ENCODE assay signal across 1 cellular context in the genomic region with DNA sequence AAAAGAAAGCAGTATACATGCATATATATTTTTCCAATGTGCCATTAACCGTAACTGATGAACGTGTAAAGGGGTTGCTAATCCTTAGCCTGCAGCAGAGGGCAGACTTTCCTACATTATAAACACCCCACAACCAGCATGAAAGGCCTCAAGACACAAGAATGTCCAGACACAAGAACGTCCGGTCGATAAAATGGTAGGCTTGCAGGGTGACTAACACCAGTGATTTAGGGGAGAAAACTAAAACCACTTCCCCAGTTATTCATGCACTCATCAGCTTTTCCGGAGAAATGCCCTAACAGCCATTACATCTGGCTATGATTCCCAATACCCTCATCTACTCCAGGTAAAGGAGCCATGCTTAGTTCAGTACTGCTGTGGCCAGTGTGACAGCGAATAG.
TF ChIP-seq lines count a peak whose summit lies in the region.

No MANE protein-coding gene starts in this region.

TF ChIP-seq in HepG2, 621 proteins besides CTCF, POLR2A, EP300 and RAD21 (continued from another document):
- TF ChIP-seq, protein P1, sequence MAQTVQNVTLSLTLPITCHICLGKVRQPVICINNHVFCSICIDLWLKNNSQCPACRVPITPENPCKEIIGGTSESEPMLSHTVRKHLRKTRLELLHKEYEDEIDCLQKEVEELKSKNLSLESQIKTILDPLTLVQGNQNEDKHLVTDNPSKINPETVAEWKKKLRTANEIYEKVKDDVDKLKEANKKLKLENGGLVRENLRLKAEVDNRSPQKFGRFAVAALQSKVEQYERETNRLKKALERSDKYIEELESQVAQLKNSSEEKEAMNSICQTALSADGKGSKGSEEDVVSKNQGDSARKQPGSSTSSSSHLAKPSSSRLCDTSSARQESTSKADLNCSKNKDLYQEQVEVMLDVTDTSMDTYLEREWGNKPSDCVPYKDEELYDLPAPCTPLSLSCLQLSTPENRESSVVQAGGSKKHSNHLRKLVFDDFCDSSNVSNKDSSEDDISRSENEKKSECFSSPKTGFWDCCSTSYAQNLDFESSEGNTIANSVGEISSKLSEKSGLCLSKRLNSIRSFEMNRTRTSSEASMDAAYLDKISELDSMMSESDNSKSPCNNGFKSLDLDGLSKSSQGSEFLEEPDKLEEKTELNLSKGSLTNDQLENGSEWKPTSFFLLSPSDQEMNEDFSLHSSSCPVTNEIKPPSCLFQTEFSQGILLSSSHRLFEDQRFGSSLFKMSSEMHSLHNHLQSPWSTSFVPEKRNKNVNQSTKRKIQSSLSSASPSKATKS (CRISPR knock-in tag; IDR thresholded peaks at IDR 0.05) = no peak
TF ChIP-seq in HepG2: peak in this region for 1.
